Comparison of ENCODE assay signal across 1 cellular context in genomic region chr1:151062738-151063371, GRCh38.
TF ChIP-seq lines count a peak whose summit lies in the region.

No MANE protein-coding gene starts in this region.

TF ChIP-seq in K562, 482 proteins besides CTCF, POLR2A, EP300 and RAD21 (continued from another document and continues in another):
- TF ChIP-seq RREB1 (CRISPR knock-in tag; IDR thresholded peaks at IDR 0.05) = no peak
- TF ChIP-seq LCOR (CRISPR knock-in tag; IDR thresholded peaks at IDR 0.05) = no peak
- no peak for TF ChIP-seq ZNF277 (CRISPR knock-in tag; IDR thresholded peaks at IDR 0.05; ENCODE audit: borderline replicate concordance)
- no peak for TF ChIP-seq CHD7 (IDR thresholded peaks at IDR 0.05; ENCODE audit: low read depth, low read length)
- TF ChIP-seq MNT (conservative IDR thresholded peaks at IDR 0.05) = peak in 1 of 2 experiments; percentile 48; a peak in 2 of 4 replicates
- no peak for TF ChIP-seq SIRT6 (IDR thresholded peaks at IDR 0.05; ENCODE audit: low read depth, low read length)
- peak; percentile 56; the same call in 1 of the 2 replicates for TF ChIP-seq ZNF395 (CRISPR knock-in tag; IDR thresholded peaks at IDR 0.05)
- TF ChIP-seq UBTF (IDR thresholded peaks at IDR 0.05; ENCODE audit: borderline replicate concordance in 1 of 2, low read depth in 2 of 2, low read length in 2 of 2) = no peak
- no peak for TF ChIP-seq FIP1L1 (IDR thresholded peaks at IDR 0.05; ENCODE audit: low read depth, low read length, poor library complexity, severe bottlenecking)
- TF ChIP-seq SNAPC5 (CRISPR knock-in tag; IDR thresholded peaks at IDR 0.05) = no peak
- no peak for TF ChIP-seq GATAD2A (IDR thresholded peaks at IDR 0.05)
- peak; percentile 28; the same call in 1 of the 2 replicates for TF ChIP-seq CXXC5 (CRISPR knock-in tag; IDR thresholded peaks at IDR 0.05)
- peak; percentile 40; the same call in 1 of the 2 replicates for TF ChIP-seq MAFK (IDR thresholded peaks at IDR 0.05; ENCODE audit: low read length)
- no peak for TF ChIP-seq TCF7L2 (IDR thresholded peaks at IDR 0.05; ENCODE audit: low read depth, low read length)
- TF ChIP-seq ZNF436 (CRISPR knock-in tag; IDR thresholded peaks at IDR 0.05) = no peak
- no peak for TF ChIP-seq CREB5 (CRISPR knock-in tag; IDR thresholded peaks at IDR 0.05)
- peak; percentile 41 to 50; a peak in 3 of 4 replicates for TF ChIP-seq KDM1A (IDR thresholded peaks at IDR 0.05)
- no peak for TF ChIP-seq ZNF707 (CRISPR knock-in tag; conservative IDR thresholded peaks at IDR 0.05)
